In genomic region chr10:3066317-3066931, GRCh38 we compare ENCODE assay signal across 1 cellular context.
TF ChIP-seq lines count a peak whose summit lies in the region.

No MANE protein-coding gene starts in this region.

TF ChIP-seq in GM23338, 12 proteins besides CTCF, POLR2A, EP300 and RAD21 (continued from another document):
- no peak for TF ChIP-seq ZNF462 (CRISPR knock-in tag; IDR thresholded peaks at IDR 0.05)
- no peak for TF ChIP-seq ZNF114 (CRISPR knock-in tag; IDR thresholded peaks at IDR 0.05)
- TF ChIP-seq STAT1 (IDR thresholded peaks at IDR 0.05; ENCODE audit: unreplicated experiment): no peak
